In genomic region chr15:67917636-67918035, GRCh38 we compare ENCODE assay signal across 1 cellular context.
TF ChIP-seq lines count a peak whose summit lies in the region.

No MANE protein-coding gene starts in this region.

TF ChIP-seq in GM23338, 12 proteins besides CTCF, POLR2A, EP300 and RAD21 (continued from another document):
- TF ChIP-seq CREB1 (CRISPR knock-in tag; IDR thresholded peaks at IDR 0.05; ENCODE audit: low read depth) (no peak), REST (IDR thresholded peaks at IDR 0.05; ENCODE audit: unreplicated experiment) (no peak), NANOG (IDR thresholded peaks at IDR 0.05; ENCODE audit: borderline replicate concordance) (no peak), POLR2AphosphoS5 (IDR thresholded peaks at IDR 0.05; ENCODE audit: low read depth) (no peak), JUNB (IDR thresholded peaks at IDR 0.05; ENCODE audit: unreplicated experiment) (no peak), EZH2 (IDR thresholded peaks at IDR 0.05; ENCODE audit: low read depth, unreplicated experiment) (no peak), STAT1 (IDR thresholded peaks at IDR 0.05; ENCODE audit: unreplicated experiment) (no peak), ZNF114 (CRISPR knock-in tag; IDR thresholded peaks at IDR 0.05) (no peak)
